ENCODE assay signal across 20 cellular contexts in the genomic region with DNA sequence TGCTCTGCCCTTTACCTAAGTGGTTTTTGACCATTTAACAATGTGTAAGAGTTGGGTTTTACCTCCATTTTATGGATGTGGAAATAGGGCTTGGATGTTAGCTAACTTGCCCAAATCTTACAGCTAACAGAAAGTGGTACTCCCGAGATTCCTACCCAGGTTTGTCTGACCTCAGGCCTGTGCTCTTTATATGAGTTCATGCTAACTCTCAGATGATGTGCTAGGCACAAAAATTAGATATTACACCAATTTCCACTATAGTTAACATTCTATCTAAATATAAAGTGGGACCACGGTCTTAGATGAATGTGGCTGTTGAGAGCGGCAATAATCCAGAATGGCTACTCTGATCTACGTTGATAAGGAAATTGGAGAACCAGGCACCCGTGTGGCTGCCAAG. TPM values are rescaled to one million over a fixed set of nuclear protein-coding genes. Genes with fewer than 3 reads are reported as not detected.
DNase-seq lines count a peak whose midpoint lies in the region; ATAC-seq and TF ChIP-seq lines count a peak whose summit lies in the region.
"Had no signal": no experiment of that assay in that cellular context is flagged by ENCODE, and none has a peak within 500 bp of the region (broad histone marks: within the 10 kb centered on the region; RNA-seq: fewer than 3 reads in every experiment).

A gene (plus strand): TSS at position 301 of the 400 bp plus-strand sequence. CDS start 37 bp downstream, at position 338.

- no peak within 1 kb of the TSS for H2BK20ac ChIP-seq in H9 (ENCODE audit: low read depth, low read length, poor library complexity, severe bottlenecking)

- H4K5ac ChIP-seq in H9 (ENCODE audit: insufficient read length, low read depth, low read length): no peak within 1 kb of the TSS

- no peaks in the 10 kb centered on the region for H3K79me1 ChIP-seq in H9 (ENCODE audit: insufficient read depth, low read depth, low read length, poor library complexity, severe bottlenecking)

- H3K14ac ChIP-seq in H9 (ENCODE audit: insufficient read depth, low read length): no peak within 1 kb of the TSS

- H3K4me3 Mint-ChIP-seq in H9 (no peak within 1 kb of the TSS), nephron (no peak within 1 kb of the TSS)
- H3K4me3 Mint-ChIP-seq: CD14-positive monocyte; CD4-positive, alpha-beta T cell had no signal

- H2BK5ac ChIP-seq in H9 (ENCODE audit: insufficient read length, low read length): no peak within 1 kb of the TSS

- H2BK120ac ChIP-seq in H9 (ENCODE audit: low read depth, low read length, poor library complexity, severe bottlenecking): no peak within 1 kb of the TSS

- H3T11ph ChIP-seq in H9 (ENCODE audit: low read length): no peak within 1 kb of the TSS

- DNase-seq in cardiac muscle cell (ENCODE audit: low read depth in 1 of 2, low spot score in 1 of 2) (no peak), heart right ventricle (no peak), H9 (no peak), thyroid gland (no peak), putamen (ENCODE audit: low spot score) (no peak), NCI-H345 treated with DMSO at 0.1 percent for 48 hours (lab: John Stamatoyannopoulos, UW; ENCODE audit: unreplicated experiment) (no peak)
- DNase-seq: 8988T; ACHN; AML-193; BE2C; Caco-2; CD4-positive, alpha-beta T cell; DMS153; DND-41; GOT3; HCEC 1CT had no signal

- H2BK15ac ChIP-seq in H9 (ENCODE audit: low read depth, low read length): no peak within 1 kb of the TSS

- no peaks in the 10 kb centered on the region for H3K27me3 ChIP-seq in cardiac muscle cell
- no peaks in the 10 kb centered on the region for H3K27me3 ChIP-seq in heart right ventricle
- no peaks in the 10 kb centered on the region for H3K27me3 ChIP-seq in H9 (ENCODE audit: insufficient read depth, low read length)
- H3K27me3 ChIP-seq in thyroid gland: no peaks in the 10 kb centered on the region
- H3K27me3 ChIP-seq: BE2C; BLaER1 treated with 17β-estradiol and CSF1 and Interleukin-3, amounts not matched to agents 10 nM and 100 nM had no signal

- H3K79me2 ChIP-seq in H9 (ENCODE audit: insufficient read depth, low read length): no peaks in the 10 kb centered on the region

- H3K36me3 ChIP-seq in cardiac muscle cell: no peaks in the 10 kb centered on the region
- H3K36me3 ChIP-seq in heart right ventricle: no peaks in the 10 kb centered on the region
- no peaks in the 10 kb centered on the region for H3K36me3 ChIP-seq in thyroid gland
- H3K36me3 ChIP-seq: BE2C had no signal

- WGBS in heart right ventricle, 2 donors: 92 to 95% methylated on average over 5 of the region's 5 CpGs
- WGBS in H9 (ENCODE audit: extremely low coverage, insufficient read length, low lambda C conversion rate): no CpG with 5 or more reads among the region's 5 CpGs
- 79 to 83% methylated on average over 5 of the region's 5 CpGs for WGBS in thyroid gland, 2 donors

- no peak within 1 kb of the TSS for H3K4me3 ChIP-seq in cardiac muscle cell
- no peak within 1 kb of the TSS for H3K4me3 ChIP-seq in heart right ventricle
- H3K4me3 ChIP-seq in thyroid gland (replicated peaks in 1 of 3): no peak within 1 kb of the TSS
- H3K4me3 ChIP-seq: A549; BLaER1 treated with 17β-estradiol and CSF1 and Interleukin-3, amounts not matched to agents 10 nM and 100 nM had no signal

- H3K23ac ChIP-seq in H9 (ENCODE audit: insufficient read length, low read depth, low read length): no peak within 1 kb of the TSS

- H4K8ac ChIP-seq in H9 (replicated peaks; ENCODE audit: insufficient read length, low read depth, low read length): no peak within 1 kb of the TSS

- H3K4ac ChIP-seq in H9 (ENCODE audit: low read depth, low read length): no peak within 1 kb of the TSS

- H4K20me1 ChIP-seq in H9 (ENCODE audit: control insufficient read depth, insufficient read depth, insufficient read length): no peaks in the 10 kb centered on the region
- H4K20me1 ChIP-seq: BLaER1 treated with 17β-estradiol and CSF1 and Interleukin-3, amounts not matched to agents 10 nM and 100 nM had no signal

- no peaks in the 10 kb centered on the region for H3K9me3 ChIP-seq in cardiac muscle cell (ENCODE audit: low read depth)
- H3K9me3 ChIP-seq in heart right ventricle: no peaks in the 10 kb centered on the region
- no peaks in the 10 kb centered on the region for H3K9me3 ChIP-seq in H9 (ENCODE audit: control insufficient read depth, low read depth, low read length)
- no peaks in the 10 kb centered on the region for H3K9me3 ChIP-seq in thyroid gland
- H3K9me3 ChIP-seq: A549; BE2C; BLaER1 treated with 17β-estradiol and CSF1 and Interleukin-3, amounts not matched to agents 10 nM and 100 nM; Caco-2 had no signal

- no peak within 1 kb of the TSS for H3K18ac ChIP-seq in H9 (ENCODE audit: insufficient read length, low read depth, low read length)

- intact Hi-C loops in heart right ventricle (cut with DNase I): no loop called here
- intact Hi-C loops in thyroid gland (cut with DNase I): loop anchor here (10.0 kb wide), 1 partner anchor 65 kb away; a partner anchor contains a TSS

- H3K9me3 Mint-ChIP-seq in H9 (no peaks in the 10 kb centered on the region), nephron (no peaks in the 10 kb centered on the region)
- H3K9me3 Mint-ChIP-seq: CD4-positive, alpha-beta T cell had no signal

- H3K23me2 ChIP-seq in H9 (ENCODE audit: insufficient read length, low read depth, low read length, poor library complexity, severe bottlenecking): no peaks in the 10 kb centered on the region

- H3K27ac Mint-ChIP-seq in H9 (peak within 1 kb of the TSS in 2 of 3 experiments; percentile 46 to 67; a peak in 1 of 7 replicates), nephron (peak within 1 kb of the TSS; percentile 39 to 75 (median 64))
- H3K27ac Mint-ChIP-seq: CD14-positive monocyte; CD4-positive, alpha-beta T cell had no signal

- H3K56ac ChIP-seq in H9 (ENCODE audit: insufficient read length, low read depth, low read length): no peak within 1 kb of the TSS

- no peaks in the 10 kb centered on the region for H3K27me3 Mint-ChIP-seq in H9 (ENCODE audit: low read depth)
- no peaks in the 10 kb centered on the region for H3K27me3 Mint-ChIP-seq in nephron (ENCODE audit: low read depth)
- H3K27me3 Mint-ChIP-seq: CD4-positive, alpha-beta T cell had no signal

- TF ChIP-seq CTCF in cardiac muscle cell (IDR thresholded peaks at IDR 0.05; ENCODE audit: low read depth, low read length): no peak
- no peak for TF ChIP-seq CTCF in heart right ventricle (IDR thresholded peaks at IDR 0.05)
- no peak for TF ChIP-seq CTCF in H9 (conservative IDR thresholded peaks at IDR 0.05)
- no peak for TF ChIP-seq CTCF in nephron (IDR thresholded peaks at IDR 0.05; ENCODE audit: unreplicated experiment in 3 of 3)
- TF ChIP-seq CTCF in thyroid gland (IDR thresholded peaks at IDR 0.05): no peak

- H3K9ac ChIP-seq in H9 (ENCODE audit: extremely low read depth, insufficient read length, low read length): no peak within 1 kb of the TSS
- H3K9ac ChIP-seq: BLaER1 treated with 17β-estradiol and CSF1 and Interleukin-3, amounts not matched to agents 10 nM and 100 nM had no signal

- H3K36me3 Mint-ChIP-seq in H9 (ENCODE audit: insufficient read depth in 1 of 3, low read depth in 3 of 3) (no peaks in the 10 kb centered on the region), nephron (ENCODE audit: low read depth) (no peaks in the 10 kb centered on the region)

- H2AFZ ChIP-seq in H9 (ENCODE audit: low read length): no peak within 1 kb of the TSS

- H2AK5ac ChIP-seq in H9 (ENCODE audit: insufficient read length, low read length): no peak within 1 kb of the TSS

- H4K91ac ChIP-seq in H9 (ENCODE audit: insufficient read length, low read depth, low read length): no peak within 1 kb of the TSS

- H3K4me2 ChIP-seq in H9 (ENCODE audit: insufficient read depth, insufficient read length, low read length): no peak within 1 kb of the TSS
- H3K4me2 ChIP-seq: A549; BLaER1 treated with 17β-estradiol and CSF1 and Interleukin-3, amounts not matched to agents 10 nM and 100 nM had no signal

- peaks cover 14% of the 10 kb centered on the region for H3K4me1 ChIP-seq in cardiac muscle cell (ENCODE audit: low read depth)
- peaks cover 0 to 16% (median 0%) of the 10 kb centered on the region in 9 donors for H3K4me1 ChIP-seq in heart right ventricle
- no peaks in the 10 kb centered on the region for H3K4me1 ChIP-seq in H9 (ENCODE audit: insufficient read depth, low read length)
- peaks cover 9 to 13% of the 10 kb centered on the region in 2 donors for H3K4me1 ChIP-seq in thyroid gland
- H3K4me1 ChIP-seq: A549, BE2C, Caco-2 had no signal

- H3K4me1 Mint-ChIP-seq in H9 (peaks cover 0 to 2% of the 10 kb centered on the region in 2 experiments; a peak in 1 of 4 replicates), nephron (peaks cover 45% of the 10 kb centered on the region)

- TF ChIP-seq POLR2A in thyroid gland (IDR thresholded peaks at IDR 0.05): no peak

- peak within 1 kb of the TSS; percentile 56 for H3K27ac ChIP-seq in cardiac muscle cell
- no peak within 1 kb of the TSS for H3K27ac ChIP-seq in heart right ventricle
- no peak within 1 kb of the TSS for H3K27ac ChIP-seq in H9 (ENCODE audit: insufficient read length, low read depth, low read length)
- peak within 1 kb of the TSS in 2 of 3 donors; percentile 1 to 62 for H3K27ac ChIP-seq in thyroid gland
- H3K27ac ChIP-seq: A549; BLaER1 treated with 17β-estradiol and CSF1 and Interleukin-3, amounts not matched to agents 10 nM and 100 nM had no signal

- no peak for ATAC-seq in heart right ventricle
- ATAC-seq: A549 had no signal

- H2BK12ac ChIP-seq in H9 (ENCODE audit: insufficient read length, low read depth, low read length): no peak within 1 kb of the TSS

RNA-seq across cellular contexts. Expression of the gene that starts here (rescaled TPM):
- total RNA-seq in cardiac muscle cell (not detected in 2 replicates), heart right ventricle (1 to 10 TPM in 1 of 10 donors, under 1 TPM in 7, not detected in 2; 0.55 to 1.0 (median 0.87) TPM), H9 (2021) (not detected in 2 replicates), thyroid gland (1 to 10 TPM in 1 of 4 donors, not detected in 3; 2.0 TPM)
- polyA plus RNA-seq in cardiac muscle cell (not detected in 2 replicates), heart right ventricle (1 to 10 TPM; 1.2 to 1.6 TPM)
- total RNA-seq: Caco-2 had no signal
- polyA plus RNA-seq: A549, CD14-positive monocyte had no signal

Comparison
In these comparisons a context has a peak if more than half of its experiments do, and no peak if none do; other contexts are left out.
1. H3K27ac ChIP-seq: peak in cardiac muscle cell (single experiment) and thyroid gland (2 of 3); none in heart right ventricle (0 of 10) and H9 (single experiment).